Comparison of ENCODE assay signal across 18 cellular contexts in genomic region chr5:151480384-151480783, GRCh38. TPM values are rescaled to one million over a fixed set of nuclear protein-coding genes. Genes with fewer than 3 reads are reported as not detected.
DNase-seq lines count a peak whose midpoint lies in the region; ATAC-seq and TF ChIP-seq lines count a peak whose summit lies in the region.
"Had no signal": no experiment of that assay in that cellular context is flagged by ENCODE, and none has a peak within 500 bp of the region (broad histone marks: within the 10 kb centered on the region; RNA-seq: fewer than 3 reads in every experiment).

No MANE protein-coding gene starts in this region.

- peaks cover 9 to 20% (median 9%) of the 10 kb centered on the region in 3 donors for H3K4me1 ChIP-seq in gastroesophageal sphincter
- peaks cover 0 to 9% (median 0%) of the 10 kb centered on the region in 3 donors for H3K4me1 ChIP-seq in esophagus squamous epithelium
- H3K4me1 ChIP-seq: lower lobe of right lung, upper lobe of left lung had no signal

- no peak for TF ChIP-seq EP300 in gastroesophageal sphincter (IDR thresholded peaks at IDR 0.05)

- TF ChIP-seq POLR2A in gastroesophageal sphincter (IDR thresholded peaks at IDR 0.05) (no peak), esophagus squamous epithelium (IDR thresholded peaks at IDR 0.05) (no peak)

- H3K27me3 ChIP-seq in WERI-Rb-1 (ENCODE audit: insufficient read depth, low read depth, severe bottlenecking) (no peaks in the 10 kb centered on the region), gastroesophageal sphincter (no peaks in the 10 kb centered on the region), esophagus squamous epithelium (no peaks in the 10 kb centered on the region)
- H3K27me3 ChIP-seq: brain microvascular endothelial cell, upper lobe of left lung had no signal

- DNase-seq in CD1c-positive myeloid dendritic cell (ENCODE audit: extremely low spot score) (peak; percentile 26), WERI-Rb-1 (peak; percentile 31), occipital lobe (lab: John Stamatoyannopoulos, UW) (peak; percentile 45), ecto neural progenitor cell (ENCODE audit: low spot score) (no peak), esophagus squamous epithelium (lab: John Stamatoyannopoulos, UW) (no peak)
- no peak for DNase-seq in central memory CD4-positive, alpha-beta T cell
- DNase-seq in activated effector memory CD4-positive, alpha-beta T cell treated with anti-CD3 and anti-CD28 coated beads, Interleukin-2, amount 50 U/mL, for 16 hours, result no peak
- DNase-seq: activated CD4-positive, alpha-beta T cell treated with anti-CD3 and anti-CD28 coated beads, Interleukin-2, amount 50 U/mL, for 48 hours; activated effector memory CD4-positive, alpha-beta T cell treated with Interleukin-2 at 50 U/mL for 16 hours; lower lobe of right lung; NCI-H748 treated with DMSO at 0.1 percent for 48 hours; stimulated activated CD8-positive, alpha-beta memory T cell treated with anti-CD3 and anti-CD28 coated beads, Interleukin-4, amount 100 ng/mL, for 48 hours; T-helper 9 cell; upper lobe of left lung had no signal

- intact Hi-C loops in esophagus squamous epithelium (cut with DNase I), result no loop called here

- no peak for TF ChIP-seq CTCF in WERI-Rb-1 (IDR thresholded peaks at IDR 0.05; ENCODE audit: low read depth, low read length)
- no peak for TF ChIP-seq CTCF in gastroesophageal sphincter (IDR thresholded peaks at IDR 0.05)
- no peak for TF ChIP-seq CTCF in esophagus squamous epithelium (IDR thresholded peaks at IDR 0.05)

- H3K4me3 ChIP-seq in WERI-Rb-1 (ENCODE audit: low read depth, low read length) (no peak overlapping the region), gastroesophageal sphincter (no peak overlapping the region), esophagus squamous epithelium (no peak overlapping the region)
- H3K4me3 ChIP-seq: K562, lower lobe of right lung, upper lobe of left lung had no signal

- 10 to 22% methylated on average over 2 to 3 of the region's 3 CpGs for WGBS in gastroesophageal sphincter (ENCODE audit: low coverage in 1 of 2), 2 donors
- WGBS in esophagus squamous epithelium, 2 donors, result 57 to 66% methylated on average over 3 of the region's 3 CpGs

- peak; percentile 59 for ATAC-seq in gastroesophageal sphincter
- ATAC-seq: K562, lower lobe of right lung had no signal

- H3K27ac ChIP-seq in WERI-Rb-1, result no peak overlapping the region
- H3K27ac ChIP-seq in gastroesophageal sphincter, result peak overlapping the region; percentile 29 to 70 (median 65)
- peak overlapping the region in 2 of 4 donors; percentile 7 to 42 for H3K27ac ChIP-seq in esophagus squamous epithelium
- H3K27ac ChIP-seq: brain microvascular endothelial cell, lower lobe of right lung, RWPE1, upper lobe of left lung had no signal

- H3K9me3 ChIP-seq in WERI-Rb-1 (ENCODE audit: severe bottlenecking) (no peaks in the 10 kb centered on the region), gastroesophageal sphincter (no peaks in the 10 kb centered on the region), esophagus squamous epithelium (no peaks in the 10 kb centered on the region)
- H3K9me3 ChIP-seq: lower lobe of right lung, upper lobe of left lung had no signal

- H3K36me3 ChIP-seq in WERI-Rb-1 (no peaks in the 10 kb centered on the region), gastroesophageal sphincter (peaks cover 0 to 51% of the 10 kb centered on the region in 2 donors), esophagus squamous epithelium (peaks cover 0 to 98% (median 7%) of the 10 kb centered on the region in 3 donors)

RNA-seq across cellular contexts. Expression of gene SLC36A1, which starts 33.0 kb away (rescaled TPM):
- total RNA-seq in gastroesophageal sphincter, result 10 to 100 TPM in 1 of 4 donors, 1 to 10 TPM in 3; 7.0 to 14.0 (median 8.5) TPM
- 26.0 TPM for total RNA-seq in occipital lobe
- total RNA-seq in esophagus squamous epithelium, result 1 to 10 TPM; 7.3 to 9.1 (median 8.3) TPM

Comparison
In these comparisons a context has a peak if more than half of its experiments do, and no peak if none do; other contexts are left out.
1. DNase-seq: peak in CD1c-positive myeloid dendritic cell (single experiment), WERI-Rb-1 (single experiment) and occipital lobe (single experiment); none in central memory CD4-positive, alpha-beta T cell (single experiment), activated effector memory CD4-positive, alpha-beta T cell treated with anti-CD3 and anti-CD28 coated beads, Interleukin-2, amount 50 U/mL, for 16 hours (single experiment), ecto neural progenitor cell (single experiment) and esophagus squamous epithelium (single experiment).